In genomic region chr14:25233613-25234012, GRCh38 we compare ENCODE assay signal across 31 cellular contexts.
DNase-seq lines count a peak whose midpoint lies in the region; ATAC-seq, FAIRE-seq and TF ChIP-seq lines count a peak whose summit lies in the region.
"Had no signal": no experiment of that assay in that cellular context is flagged by ENCODE, and none has a peak within 500 bp of the region (broad histone marks: within the 10 kb centered on the region; RNA-seq: fewer than 3 reads in every experiment).

No MANE protein-coding gene starts in this region.

- no peak overlapping the region for H3K9ac ChIP-seq in SK-N-SH
- H3K9ac ChIP-seq in Loucy (ENCODE audit: low read depth, low read length, poor library complexity, severe bottlenecking), result no peak overlapping the region
- H3K9ac ChIP-seq: KMS-11 had no signal

- CTCF ChIA-PET in SK-N-SH (lab: Yijun Ruan, JAX), result no interaction called here

- H3K36me3 ChIP-seq in SK-N-SH (replicated peaks in 1 of 2; ENCODE audit: control insufficient read depth in 1 of 2, insufficient read depth in 2 of 2, low read length in 1 of 2), result no peaks in the 10 kb centered on the region
- H3K36me3 ChIP-seq in Loucy (ENCODE audit: insufficient read depth, low read length), result no peaks in the 10 kb centered on the region
- no peaks in the 10 kb centered on the region for H3K36me3 ChIP-seq in small intestine (ENCODE audit: control insufficient read depth in 2 of 2, insufficient read depth in 2 of 2, low read length in 2 of 2)
- H3K36me3 ChIP-seq: BE2C, SJSA1 had no signal

- no peak overlapping the region for H3K4me3 Mint-ChIP-seq in progenitor cell of endocrine pancreas (ENCODE audit: low read depth)
- H3K4me3 Mint-ChIP-seq: GM23338, H9 had no signal

- no peaks in the 10 kb centered on the region for H3K4me1 ChIP-seq in SK-N-SH (ENCODE audit: control insufficient read depth in 1 of 2, insufficient read depth in 2 of 2, low read depth in 1 of 2, low read length in 1 of 2)
- no peaks in the 10 kb centered on the region for H3K4me1 ChIP-seq in Loucy (ENCODE audit: insufficient read depth, low read length, poor library complexity, severe bottlenecking)
- H3K4me1 ChIP-seq in small intestine (ENCODE audit: control insufficient read depth in 2 of 2, insufficient read depth in 1 of 2, low read depth in 1 of 2, low read length in 1 of 2), result no peaks in the 10 kb centered on the region
- H3K4me1 ChIP-seq: BE2C, SJSA1 had no signal

- H2AFZ ChIP-seq in SK-N-SH (ENCODE audit: low read depth) (no peak overlapping the region), Loucy (ENCODE audit: low read length) (no peak overlapping the region)
- H2AFZ ChIP-seq: GM23338 had no signal

- H3K27ac ChIP-seq in SK-N-SH (ENCODE audit: low read depth in 2 of 2, low read length in 1 of 2), result no peak overlapping the region
- no peak overlapping the region for H3K27ac ChIP-seq in small intestine (ENCODE audit: low read depth in 1 of 2, low read length in 1 of 2)
- H3K27ac ChIP-seq: 22Rv1, KMS-11, SJSA1 had no signal

- H3K9me3 Mint-ChIP-seq in progenitor cell of endocrine pancreas (ENCODE audit: low read depth), result peaks cover 3% of the 10 kb centered on the region
- H3K9me3 Mint-ChIP-seq: GM23338 had no signal

- H4K20me1 ChIP-seq in SK-N-SH (ENCODE audit: insufficient read depth) (no peaks in the 10 kb centered on the region), Loucy (ENCODE audit: insufficient read depth, low read length, poor library complexity, severe bottlenecking) (no peaks in the 10 kb centered on the region)

- POLR2A ChIA-PET in SK-N-SH (lab: Yijun Ruan, JAX), result no interaction called here

- WGBS in SK-N-SH (ENCODE audit: low lambda C conversion rate), result 2% methylated on average over 3 of the region's 3 CpGs
- WGBS in small intestine, 3 donors, result 6 to 46% (median 14%) methylated on average over 3 of the region's 3 CpGs

- H3K9me3 ChIP-seq in SK-N-SH, result no peaks in the 10 kb centered on the region
- H3K9me3 ChIP-seq in Loucy (ENCODE audit: insufficient read depth, low read depth, low read length), result no peaks in the 10 kb centered on the region
- no peaks in the 10 kb centered on the region for H3K9me3 ChIP-seq in small intestine (ENCODE audit: control insufficient read depth, low read depth)
- H3K9me3 ChIP-seq: BE2C, SJSA1 had no signal

- peaks cover 2% of the 10 kb centered on the region for H3K4me1 Mint-ChIP-seq in progenitor cell of endocrine pancreas (ENCODE audit: low read depth)

- H3K27me3 ChIP-seq in SK-N-SH (ENCODE audit: insufficient read depth) (peaks cover 5% of the 10 kb centered on the region; the same call in 1 of the 2 replicates), Loucy (ENCODE audit: insufficient read depth, low read length, poor library complexity, severe bottlenecking) (no peaks in the 10 kb centered on the region), small intestine (ENCODE audit: control insufficient read depth in 2 of 2, insufficient read depth in 2 of 2, low read length in 2 of 2) (no peaks in the 10 kb centered on the region)
- H3K27me3 ChIP-seq: BE2C, SJSA1 had no signal

- TF ChIP-seq CTCF in SK-N-SH (IDR thresholded peaks at IDR 0.05) (no peak), Loucy (conservative IDR thresholded peaks at IDR 0.05; ENCODE audit: low read length) (no peak), progenitor cell of endocrine pancreas (IDR thresholded peaks at IDR 0.05; ENCODE audit: unreplicated experiment) (no peak)

- no peak for FAIRE-seq in small intestine (lab: Jason Lieb, UNC)
- FAIRE-seq: GM12892, GM18507 had no signal

- ATAC-seq in SK-N-SH treated with all-trans-retinoic acid at 6 μM for 48 hours, result no peak
- ATAC-seq in left colon, result peak; percentile 84
- ATAC-seq: GM23338 had no signal

- DNase-seq in SK-N-SH (no peak), left colon (no peak), small intestine (peak; percentile 33), progenitor cell of endocrine pancreas (ENCODE audit: low spot score, unreplicated experiment) (no peak), NCI-H524 treated with DMSO at 0.1 percent for 48 hours (lab: John Stamatoyannopoulos, UW) (no peak), NCI-H2227 treated with DMSO at 0.1 percent for 48 hours (lab: John Stamatoyannopoulos, UW) (no peak)
- DNase-seq: ACHN; BE2C; DMS153; DND-41; H9; IMR-90; MV-4-11; NCI-H1105 treated with DMSO at 0.1 percent for 48 hours; NCI-H146; NCI-H1930; NCI-H2107; NCI-H446; NCI-H526; NCI-H82; NK-92 treated with Interleukin-12 subunit alpha and Interleukin-12 subunit beta, amount 100 ng/mL, for 24 hours; Right ventricle myocardium superior; RPMI8226 had no signal

- H3K9me2 ChIP-seq in SK-N-SH (no peaks in the 10 kb centered on the region), Loucy (replicated peaks; ENCODE audit: low read depth, low read length) (no peaks in the 10 kb centered on the region)

- intact Hi-C loops in left colon (cut with DNase I, micrococcal nuclease), result no loop called here

- H3K36me3 Mint-ChIP-seq in progenitor cell of endocrine pancreas (ENCODE audit: insufficient read depth), result no peaks in the 10 kb centered on the region

- no peak overlapping the region for H3K27ac Mint-ChIP-seq in progenitor cell of endocrine pancreas
- H3K27ac Mint-ChIP-seq: GM23338, H9 had no signal

- H3K4me2 ChIP-seq in SK-N-SH, result peak overlapping the region; percentile 57; the same call in 1 of the 2 replicates
- H3K4me2 ChIP-seq in Loucy (ENCODE audit: low read depth, low read length, poor library complexity, severe bottlenecking), result peak overlapping the region; percentile 3
- H3K4me2 ChIP-seq: GM23338, KMS-11 had no signal

- peaks cover 4% of the 10 kb centered on the region for H3K27me3 Mint-ChIP-seq in progenitor cell of endocrine pancreas

- no peak for TF ChIP-seq RAD21 in SK-N-SH (IDR thresholded peaks at IDR 0.05; ENCODE audit: low read length)

- no peaks in the 10 kb centered on the region for H3F3A ChIP-seq in SK-N-SH (replicated peaks; ENCODE audit: insufficient read depth)
- H3F3A ChIP-seq in Loucy (ENCODE audit: low read depth), result no peaks in the 10 kb centered on the region

- H3K79me2 ChIP-seq in SK-N-SH (ENCODE audit: insufficient read depth) (no peaks in the 10 kb centered on the region), Loucy (ENCODE audit: insufficient read depth, low read length) (no peaks in the 10 kb centered on the region)

- TF ChIP-seq EP300 in SK-N-SH (IDR thresholded peaks at IDR 0.05; ENCODE audit: borderline replicate concordance in 1 of 2, low read depth in 1 of 2, low read length in 1 of 2), result no peak

- H3K4me3 ChIP-seq in SK-N-SH (ENCODE audit: low read depth in 2 of 2, low read length in 1 of 2), result peak overlapping the region; percentile 9 to 49; a peak in 3 of 4 replicates
- no peak overlapping the region for H3K4me3 ChIP-seq in Loucy (ENCODE audit: low read length, poor library complexity, severe bottlenecking)
- H3K4me3 ChIP-seq in small intestine (ENCODE audit: low read depth in 1 of 2, low read length in 2 of 2), result no peak overlapping the region
- H3K4me3 ChIP-seq: GM23338, SJSA1 had no signal

TF ChIP-seq in SK-N-SH, 30 proteins besides CTCF, POLR2A, EP300 and RAD21 (continues in another document):
- TF ChIP-seq FOXM1 (IDR thresholded peaks at IDR 0.05; ENCODE audit: low read depth), result no peak
- no peak for TF ChIP-seq ELF1 (IDR thresholded peaks at IDR 0.05)
- no peak for TF ChIP-seq YY1 (IDR thresholded peaks at IDR 0.05; ENCODE audit: low read depth)
- TF ChIP-seq RXRA (IDR thresholded peaks at IDR 0.05; ENCODE audit: borderline replicate concordance, low read depth), result no peak
- no peak for TF ChIP-seq USF2 (IDR thresholded peaks at IDR 0.05; ENCODE audit: borderline replicate concordance, low read depth, low read length)
- no peak for TF ChIP-seq GABPA (IDR thresholded peaks at IDR 0.05; ENCODE audit: low read depth)
- no peak for TF ChIP-seq POLR2AphosphoS5 (IDR thresholded peaks at IDR 0.05; ENCODE audit: low read depth, low read length)
- TF ChIP-seq CHD2 (IDR thresholded peaks at IDR 0.05; ENCODE audit: low read length, partially characterized antibody), result no peak
- no peak for TF ChIP-seq GATA2 (CRISPR knock-in tag; IDR thresholded peaks at IDR 0.05)
- TF ChIP-seq RFX5 (IDR thresholded peaks at IDR 0.05; ENCODE audit: low read length), result no peak

TF ChIP-seq in SK-N-SH treated with all-trans-retinoic acid at 6 μM for 48 hours, 23 proteins besides CTCF, POLR2A, EP300 and RAD21:
- TF ChIP-seq PATZ1 (CRISPR knock-in tag; IDR thresholded peaks at IDR 0.05; ENCODE audit: borderline replicate concordance) (no peak), ZNF70 (CRISPR knock-in tag; IDR thresholded peaks at IDR 0.05) (no peak), ZNF565 (CRISPR knock-in tag; conservative IDR thresholded peaks at IDR 0.05; ENCODE audit: low read depth) (no peak), ISL1 (CRISPR knock-in tag; IDR thresholded peaks at IDR 0.05) (no peak)

Comparison
In these comparisons a context has a peak if more than half of its experiments do, and no peak if none do; other contexts are left out.
1. H3K4me3 ChIP-seq: peak in SK-N-SH (2 of 2); none in Loucy (single experiment) and small intestine (0 of 2).